ENCODE assay signal across 1 cellular context in the genomic region with DNA sequence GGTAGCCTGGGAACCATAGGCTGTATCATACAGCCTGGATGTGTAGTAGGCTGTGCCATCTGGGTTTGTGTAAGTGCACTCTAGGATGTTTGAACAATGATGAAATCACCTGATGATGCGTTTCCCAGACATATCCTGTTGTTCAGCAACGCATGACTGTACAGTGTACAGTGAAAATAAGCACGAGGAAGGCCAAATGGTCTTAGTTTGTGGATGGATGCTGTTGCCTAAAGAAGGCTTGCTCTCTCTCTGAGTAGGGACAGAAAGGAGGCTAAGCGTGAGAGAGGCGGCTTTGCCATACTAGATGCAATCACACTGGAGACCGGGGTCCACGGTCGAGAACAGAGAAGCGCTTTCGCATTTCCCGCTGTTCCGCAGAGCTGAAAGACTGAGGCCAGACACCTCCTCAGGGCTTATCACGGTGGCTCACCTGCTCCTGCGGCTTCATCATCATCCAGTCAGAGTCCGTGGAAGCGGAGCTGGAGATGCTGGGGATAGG.
A peak's percentile ranks its signal among the peaks of the same experiment; 100 is the strongest.
TF ChIP-seq lines count a peak whose summit lies in the region.

No MANE protein-coding gene starts in this region.

TF ChIP-seq in K562, 482 proteins besides CTCF, POLR2A, EP300 and RAD21 (continued from another document and continues in another):
- TF ChIP-seq ZNF655 (CRISPR knock-in tag; IDR thresholded peaks at IDR 0.05): no peak
- TF ChIP-seq CBFA2T3 (IDR thresholded peaks at IDR 0.05): peak; percentile 66
- TF ChIP-seq ZNF707 (CRISPR knock-in tag; conservative IDR thresholded peaks at IDR 0.05): no peak
- TF ChIP-seq KLF1 (tag; IDR thresholded peaks at IDR 0.05): no peak
- peak; percentile 62 for TF ChIP-seq L3MBTL2 (IDR thresholded peaks at IDR 0.05)
- TF ChIP-seq ATF7 (IDR thresholded peaks at IDR 0.05): 0 out of 2 replicates have a peak, but pooled peaks have one; percentile 22
- TF ChIP-seq THRB (CRISPR knock-in tag; conservative IDR thresholded peaks at IDR 0.05): no peak
- TF ChIP-seq SIN3B (IDR thresholded peaks at IDR 0.05; ENCODE audit: low read depth): no peak
- 0 out of 2 replicates have a peak, but pooled peaks have one; percentile 23 for TF ChIP-seq TEAD4 (IDR thresholded peaks at IDR 0.05; ENCODE audit: low read length)
- TF ChIP-seq TEAD4 (CRISPR knock-in tag; IDR thresholded peaks at IDR 0.05; ENCODE audit: borderline replicate concordance): no peak
- TF ChIP-seq MYBL2 (IDR thresholded peaks at IDR 0.05; ENCODE audit: low read depth): no peak
- no peak for TF ChIP-seq MYBL2 (CRISPR knock-in tag; IDR thresholded peaks at IDR 0.05; ENCODE audit: borderline replicate concordance)
- TF ChIP-seq E2F8 (IDR thresholded peaks at IDR 0.05; ENCODE audit: low read depth, partially characterized antibody): no peak
- 0 out of 2 replicates have a peak, but pooled peaks have one; percentile 11 for TF ChIP-seq CXXC5 (CRISPR knock-in tag; IDR thresholded peaks at IDR 0.05)
- peak; percentile 55; the same call in 1 of the 2 replicates for TF ChIP-seq TAL1 (IDR thresholded peaks at IDR 0.05)
- peak; percentile 40; the same call in 1 of the 2 replicates for TF ChIP-seq SMARCA4 (IDR thresholded peaks at IDR 0.05)
- TF ChIP-seq NCOR1 (IDR thresholded peaks at IDR 0.05): no peak
- TF ChIP-seq RCOR1 (IDR thresholded peaks at IDR 0.05; ENCODE audit: borderline replicate concordance in 1 of 2, low read depth in 2 of 2, low read length in 2 of 2): peak in 1 of 2 experiments; percentile 15; a peak in 1 of 4 replicates
- TF ChIP-seq, protein P1, sequence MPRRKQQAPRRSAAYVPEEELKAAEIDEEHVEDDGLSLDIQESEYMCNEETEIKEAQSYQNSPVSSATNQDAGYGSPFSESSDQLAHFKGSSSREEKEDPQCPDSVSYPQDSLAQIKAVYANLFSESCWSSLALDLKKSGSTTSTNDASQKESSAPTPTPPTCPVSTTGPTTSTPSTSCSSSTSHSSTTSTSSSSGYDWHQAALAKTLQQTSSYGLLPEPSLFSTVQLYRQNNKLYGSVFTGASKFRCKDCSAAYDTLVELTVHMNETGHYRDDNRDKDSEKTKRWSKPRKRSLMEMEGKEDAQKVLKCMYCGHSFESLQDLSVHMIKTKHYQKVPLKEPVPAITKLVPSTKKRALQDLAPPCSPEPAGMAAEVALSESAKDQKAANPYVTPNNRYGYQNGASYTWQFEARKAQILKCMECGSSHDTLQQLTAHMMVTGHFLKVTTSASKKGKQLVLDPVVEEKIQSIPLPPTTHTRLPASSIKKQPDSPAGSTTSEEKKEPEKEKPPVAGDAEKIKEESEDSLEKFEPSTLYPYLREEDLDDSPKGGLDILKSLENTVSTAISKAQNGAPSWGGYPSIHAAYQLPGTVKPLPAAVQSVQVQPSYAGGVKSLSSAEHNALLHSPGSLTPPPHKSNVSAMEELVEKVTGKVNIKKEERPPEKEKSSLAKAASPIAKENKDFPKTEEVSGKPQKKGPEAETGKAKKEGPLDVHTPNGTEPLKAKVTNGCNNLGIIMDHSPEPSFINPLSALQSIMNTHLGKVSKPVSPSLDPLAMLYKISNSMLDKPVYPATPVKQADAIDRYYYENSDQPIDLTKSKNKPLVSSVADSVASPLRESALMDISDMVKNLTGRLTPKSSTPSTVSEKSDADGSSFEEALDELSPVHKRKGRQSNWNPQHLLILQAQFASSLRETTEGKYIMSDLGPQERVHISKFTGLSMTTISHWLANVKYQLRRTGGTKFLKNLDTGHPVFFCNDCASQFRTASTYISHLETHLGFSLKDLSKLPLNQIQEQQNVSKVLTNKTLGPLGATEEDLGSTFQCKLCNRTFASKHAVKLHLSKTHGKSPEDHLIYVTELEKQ (CRISPR knock-in tag; IDR thresholded peaks at IDR 0.05): no peak
- no peak for TF ChIP-seq ZNF77 (CRISPR knock-in tag; IDR thresholded peaks at IDR 0.05)
- TF ChIP-seq MGA (IDR thresholded peaks at IDR 0.05): 0 out of 2 replicates have a peak, but pooled peaks have one; percentile 44
- TF ChIP-seq JUND (IDR thresholded peaks at IDR 0.05; ENCODE audit: borderline replicate concordance, low read depth, low read length): no peak
- peak; percentile 45; the same call in 1 of the 3 replicates for TF ChIP-seq JUND (tag; IDR thresholded peaks at IDR 0.05; ENCODE audit: borderline replicate concordance, low read depth, low read length)
- TF ChIP-seq DPF2 (IDR thresholded peaks at IDR 0.05): peak; percentile 57; the same call in 1 of the 2 replicates
- TF ChIP-seq, protein P2, sequence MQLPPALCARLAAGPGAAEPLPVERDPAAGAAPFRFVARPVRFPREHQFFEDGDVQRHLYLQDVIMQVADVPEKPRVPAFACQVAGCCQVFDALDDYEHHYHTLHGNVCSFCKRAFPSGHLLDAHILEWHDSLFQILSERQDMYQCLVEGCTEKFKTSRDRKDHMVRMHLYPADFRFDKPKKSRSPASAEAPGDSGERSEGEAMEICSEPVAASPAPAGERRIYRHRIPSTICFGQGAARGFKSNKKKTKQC (CRISPR knock-in tag; IDR thresholded peaks at IDR 0.05): no peak
- TF ChIP-seq, protein P3, sequence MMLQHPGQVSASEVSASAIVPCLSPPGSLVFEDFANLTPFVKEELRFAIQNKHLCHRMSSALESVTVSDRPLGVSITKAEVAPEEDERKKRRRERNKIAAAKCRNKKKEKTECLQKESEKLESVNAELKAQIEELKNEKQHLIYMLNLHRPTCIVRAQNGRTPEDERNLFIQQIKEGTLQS (IDR thresholded peaks at IDR 0.05): peak; percentile 89
- TF ChIP-seq, protein P3 (CRISPR knock-in tag; conservative IDR thresholded peaks at IDR 0.05): no peak
- TF ChIP-seq BMI1 (IDR thresholded peaks at IDR 0.05; ENCODE audit: low read length): no peak
- no peak for TF ChIP-seq ATF1 (CRISPR knock-in tag; IDR thresholded peaks at IDR 0.05)
- TF ChIP-seq ATF1 (tag; IDR thresholded peaks at IDR 0.05): peak; percentile 23; the same call in 1 of the 2 replicates
- TF ChIP-seq ZFP36 (IDR thresholded peaks at IDR 0.05; ENCODE audit: low read depth, low read length, partially characterized antibody): peak; percentile 49
- TF ChIP-seq CEBPB (tag; IDR thresholded peaks at IDR 0.05): peak; percentile 64
- no peak for TF ChIP-seq ASH1L (IDR thresholded peaks at IDR 0.05; ENCODE audit: borderline replicate concordance, low read depth, partially characterized antibody)
- peak; percentile 6; the same call in 1 of the 2 replicates for TF ChIP-seq CREM (IDR thresholded peaks at IDR 0.05; ENCODE audit: low read depth)
- peak; percentile 12 to 40; a peak in 1 of 4 replicates for TF ChIP-seq TRIM24 (IDR thresholded peaks at IDR 0.05)
- peak; percentile 28; the same call in 1 of the 2 replicates for TF ChIP-seq CBFA2T2 (conservative IDR thresholded peaks at IDR 0.05)
- TF ChIP-seq SIRT6 (IDR thresholded peaks at IDR 0.05; ENCODE audit: low read depth, low read length): no peak
- TF ChIP-seq PTRF (tag; IDR thresholded peaks at IDR 0.05): no peak
